ENCODE assay signal across 8 cellular contexts in the genomic region with DNA sequence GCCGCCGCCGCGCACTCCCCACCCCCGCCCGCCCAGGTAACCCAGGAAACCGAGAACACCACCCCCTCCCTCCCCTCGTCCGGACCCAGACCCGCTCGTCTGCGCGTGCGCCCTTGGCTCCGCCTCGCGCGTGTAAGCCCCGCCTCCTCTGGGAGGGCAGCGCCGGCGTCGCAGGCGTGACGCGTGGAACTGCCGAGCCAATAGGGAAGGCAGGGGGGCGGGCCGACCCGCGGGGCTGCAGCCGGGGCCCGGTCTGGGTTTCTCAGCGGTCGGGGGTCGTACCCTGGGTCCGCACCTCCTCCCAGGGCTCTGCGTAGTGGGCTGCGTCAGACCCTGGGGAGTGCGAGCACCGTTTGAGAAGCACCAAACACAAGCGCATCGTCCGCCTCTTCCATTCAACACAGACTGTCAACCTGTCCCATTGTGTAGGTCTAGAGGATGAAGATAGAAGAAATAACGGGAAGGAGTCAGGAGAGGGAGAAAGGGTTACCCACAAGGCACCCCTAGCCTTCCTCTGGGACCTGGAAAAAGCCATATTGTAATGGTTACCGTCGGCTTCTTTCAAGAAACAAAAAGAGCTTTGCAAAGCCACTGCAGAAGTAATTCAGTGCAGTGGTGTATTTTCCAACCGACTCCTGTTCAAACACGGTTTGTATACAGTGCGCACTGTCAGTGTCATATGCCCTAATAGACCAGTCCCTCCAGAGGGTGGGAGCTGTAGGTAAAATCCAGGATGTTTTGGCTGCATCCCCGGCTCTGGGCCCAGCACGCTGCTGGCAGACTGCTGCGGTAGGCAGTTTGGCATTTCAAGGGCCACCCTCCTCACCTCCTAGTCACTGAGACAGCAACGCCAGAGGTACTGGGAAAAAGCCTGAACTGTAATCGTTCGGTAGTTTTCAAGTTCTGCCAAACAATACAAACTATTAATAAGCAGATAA. TPM values are rescaled to one million over a fixed set of nuclear protein-coding genes. Genes with fewer than 3 reads are reported as not detected.
DNase-seq lines count a peak whose midpoint lies in the region; TF ChIP-seq lines count a peak whose summit lies in the region.

No MANE protein-coding gene starts in this region.

- no peak overlapping the region for H2AK5ac ChIP-seq in H9 (ENCODE audit: insufficient read length, low read length)

- H2AFZ ChIP-seq in H9 (ENCODE audit: low read length) = peak overlapping the region; percentile 90

- no peak overlapping the region for H3K56ac ChIP-seq in H9 (ENCODE audit: insufficient read length, low read depth, low read length)

- H3K4me3 Mint-ChIP-seq in H9 = peak overlapping the region; percentile 86 to 89
- H3K4me3 Mint-ChIP-seq in neural crest cell = peak overlapping the region; percentile 96

- no peak overlapping the region for H3K23ac ChIP-seq in H9 (ENCODE audit: insufficient read length, low read depth, low read length)

- no peaks in the 10 kb centered on the region for H3K79me2 ChIP-seq in H9 (ENCODE audit: insufficient read depth, low read length)

- H3K4me1 ChIP-seq in ES-I3 (ENCODE audit: insufficient read depth, low read length) (no peaks in the 10 kb centered on the region; the same call in 1 of the 2 replicates), H9 (ENCODE audit: insufficient read depth, low read length) (no peaks in the 10 kb centered on the region), stomach (peaks cover 24 to 42% (median 40%) of the 10 kb centered on the region in 4 donors)

- no peak for TF ChIP-seq EP300 in stomach (IDR thresholded peaks at IDR 0.05)

- H3K27ac ChIP-seq in H9 (ENCODE audit: insufficient read length, low read depth, low read length) (no peak overlapping the region), stomach (peak overlapping the region; percentile 97 to 100 (median 99))

- H3K23me2 ChIP-seq in H9 (ENCODE audit: insufficient read length, low read depth, low read length, poor library complexity, severe bottlenecking) = peaks cover 10% of the 10 kb centered on the region

- no peak for TF ChIP-seq CTCF in H9 (conservative IDR thresholded peaks at IDR 0.05)
- no peak for TF ChIP-seq CTCF in fibroblast of villous mesenchyme (IDR thresholded peaks at IDR 0.05; ENCODE audit: insufficient read depth, low read depth, low read length)
- TF ChIP-seq CTCF in neural crest cell (conservative IDR thresholded peaks at IDR 0.05) = no peak
- no peak for TF ChIP-seq CTCF in stomach (IDR thresholded peaks at IDR 0.05)

- no peak overlapping the region for H2BK5ac ChIP-seq in H9 (ENCODE audit: insufficient read length, low read length)

- H3K79me1 ChIP-seq in H9 (ENCODE audit: insufficient read depth, low read depth, low read length, poor library complexity, severe bottlenecking) = no peaks in the 10 kb centered on the region

- no peak overlapping the region for H3T11ph ChIP-seq in H9 (ENCODE audit: low read length)

- no peak overlapping the region for H2BK120ac ChIP-seq in H9 (ENCODE audit: low read depth, low read length, poor library complexity, severe bottlenecking)

- no peak overlapping the region for H4K8ac ChIP-seq in H9 (replicated peaks; ENCODE audit: insufficient read length, low read depth, low read length)

- intact Hi-C loops in stomach (cut with DNase I; ENCODE audit: low total_unique reads) = no loop called here

- H4K91ac ChIP-seq in H9 (ENCODE audit: insufficient read length, low read depth, low read length) = no peak overlapping the region

- H2BK20ac ChIP-seq in H9 (ENCODE audit: low read depth, low read length, poor library complexity, severe bottlenecking) = no peak overlapping the region

- no CpG with 5 or more reads among the region's 56 CpGs for WGBS in H9 (ENCODE audit: extremely low coverage, insufficient read length, low lambda C conversion rate)
- WGBS in stomach, 5 donors = 0 to 2% (median 1%) methylated on average over 36 to 55 of the region's 56 CpGs

- no peak overlapping the region for H4K5ac ChIP-seq in H9 (ENCODE audit: insufficient read length, low read depth, low read length)

- peak overlapping the region; percentile 92 for H3K4me2 ChIP-seq in H9 (ENCODE audit: insufficient read depth, insufficient read length, low read length)

- TF ChIP-seq POLR2A in stomach (IDR thresholded peaks at IDR 0.05) = peak in 1 of 4 donors; percentile 53

- peak overlapping the region; percentile 97 for H3K9ac ChIP-seq in ES-I3 (ENCODE audit: low read depth, low read length)
- H3K9ac ChIP-seq in H9 (ENCODE audit: extremely low read depth, insufficient read length, low read length) = peak overlapping the region; percentile 81

- peak; percentile 97 for DNase-seq in H9
- DNase-seq in MG63 = peak; percentile 93
- DNase-seq in SHP77 (lab: John Stamatoyannopoulos, UW) = peak; percentile 89 to 93
- DNase-seq in activated gamma-delta T cell (lab: John Stamatoyannopoulos, UW) = peak; percentile 99
- DNase-seq in fibroblast of villous mesenchyme (ENCODE audit: low read depth) = peak; percentile 97
- DNase-seq in neural crest cell (ENCODE audit: low read depth, low spot score) = peak; percentile 95
- peak; percentile 98 for DNase-seq in stomach

- H3K27me3 Mint-ChIP-seq in H9 (ENCODE audit: low read depth) (peaks cover 32% of the 10 kb centered on the region), neural crest cell (ENCODE audit: low read depth) (peaks cover 30% of the 10 kb centered on the region)

- no peak overlapping the region for H2BK15ac ChIP-seq in H9 (ENCODE audit: low read depth, low read length)

- H3K4me1 Mint-ChIP-seq in H9 (peaks cover 13 to 15% of the 10 kb centered on the region in 2 experiments), neural crest cell (peaks cover 24% of the 10 kb centered on the region)

- H3K36me3 Mint-ChIP-seq in H9 (ENCODE audit: insufficient read depth in 1 of 3, low read depth in 3 of 3) = no peaks in the 10 kb centered on the region
- no peaks in the 10 kb centered on the region for H3K36me3 Mint-ChIP-seq in neural crest cell (ENCODE audit: low read depth)

- no peaks in the 10 kb centered on the region; a peak in 1 of 5 replicates for H3K9me3 Mint-ChIP-seq in H9
- H3K9me3 Mint-ChIP-seq in neural crest cell = no peaks in the 10 kb centered on the region

- H3K27ac Mint-ChIP-seq in H9 = peak overlapping the region; percentile 78 to 98 (median 94); a peak in 6 of 7 replicates
- peak overlapping the region; percentile 99 for H3K27ac Mint-ChIP-seq in neural crest cell (ENCODE audit: unreplicated experiment)

- H3K36me3 ChIP-seq in ES-I3 (ENCODE audit: insufficient read depth, low read length) (no peaks in the 10 kb centered on the region), MG63 (no peaks in the 10 kb centered on the region), stomach (no peaks in the 10 kb centered on the region)

- peaks cover 2% of the 10 kb centered on the region; the same call in 1 of the 2 replicates for H3K27me3 ChIP-seq in H9 (ENCODE audit: insufficient read depth, low read length)
- no peaks in the 10 kb centered on the region for H3K27me3 ChIP-seq in MG63
- no peaks in the 10 kb centered on the region for H3K27me3 ChIP-seq in stomach

- H3K14ac ChIP-seq in H9 (ENCODE audit: insufficient read depth, low read length) = peak overlapping the region; percentile 70

- H3K9me3 ChIP-seq in ES-I3 (ENCODE audit: control insufficient read depth, insufficient read depth, low read length) (no peaks in the 10 kb centered on the region), H9 (ENCODE audit: control insufficient read depth, low read depth, low read length) (no peaks in the 10 kb centered on the region), MG63 (no peaks in the 10 kb centered on the region), stomach (no peaks in the 10 kb centered on the region)

- H4K20me1 ChIP-seq in H9 (ENCODE audit: control insufficient read depth, insufficient read depth, insufficient read length) = no peaks in the 10 kb centered on the region

- H3K4ac ChIP-seq in H9 (ENCODE audit: low read depth, low read length) = no peak overlapping the region

- H2BK12ac ChIP-seq in H9 (ENCODE audit: insufficient read length, low read depth, low read length) = no peak overlapping the region

- peak overlapping the region; percentile 56 for H3K18ac ChIP-seq in H9 (ENCODE audit: insufficient read length, low read depth, low read length)

- peak overlapping the region; percentile 72 for H3K4me3 ChIP-seq in MG63
- peak overlapping the region; percentile 92 for H3K4me3 ChIP-seq in fibroblast of villous mesenchyme (ENCODE audit: low read depth, low read length)
- H3K4me3 ChIP-seq in stomach = peak overlapping the region; percentile 90 to 94 (median 92)

RNA-seq across cellular contexts. Expression of a gene that starts 0.5 kb away (rescaled TPM):
- total RNA-seq in H9 (2021) = 0.13 and 0.57 TPM in 2 replicates
- total RNA-seq in MG63 (2014; rRNA removed; shearing (Covaris generic); ENCODE audit: low replicate concordance) = 7.0 and 7.8 TPM in 2 replicates
- total RNA-seq in fibroblast of villous mesenchyme = 56.7 and 88.9 TPM in 2 replicates
- total RNA-seq in neural crest cell = 5.3 and 6.1 TPM in 2 replicates
- 10 to 100 TPM in 4 of 5 donors, 1 to 10 TPM in 1; 1.7 to 95.6 (median 37.3) TPM for total RNA-seq in stomach
- 1 to 10 TPM; 4.9 to 8.6 (median 5.5) TPM for polyA plus RNA-seq in stomach
